In genomic region chr12:44834996-44835395, GRCh38 we compare ENCODE assay signal across 10 cellular contexts. TPM values are rescaled to one million over a fixed set of nuclear protein-coding genes. Genes with fewer than 3 reads are reported as not detected.
A peak's percentile ranks its signal among the peaks of the same experiment; 100 is the strongest.
DNase-seq lines count a peak whose midpoint lies in the region; ATAC-seq, FAIRE-seq and TF ChIP-seq lines count a peak whose summit lies in the region.
"Not testable (repeated sequence)": the region's sequence is repeated elsewhere in the genome, so short reads cannot be mapped to it uniquely, and the experiment has no call there.
"Had no signal": no experiment of that assay in that cellular context is flagged by ENCODE, and none has a peak within 500 bp of the region (broad histone marks: within the 10 kb centered on the region; RNA-seq: fewer than 3 reads in every experiment).

No MANE protein-coding gene starts in this region.

- H3K9ac ChIP-seq in colonic mucosa (ENCODE audit: low read depth in 2 of 2, low read length in 2 of 2) = not testable (repeated sequence)

- ATAC-seq in activated CD4-positive, alpha-beta T cell treated with anti-CD3 and anti-CD28 coated beads for 36 hours; activated T-cell treated with anti-CD3 and anti-CD28 coated beads, Interleukin-2, amount 50 U/mL, for 72 hours (replicated peaks in 1 of 2): not testable (repeated sequence)
- ATAC-seq in upper lobe of left lung (ENCODE audit: low FRiP score in 2 of 2) = peak; percentile 6 to 32

- intact Hi-C loops in activated CD4-positive, alpha-beta T cell treated with anti-CD3 and anti-CD28 coated beads for 36 hours (cut with DNase I, micrococcal nuclease) = loop anchor here in 1 of 2 experiments (5.0 kb wide), 1 partner anchor 37 kb away; no protein-coding TSS in a partner anchor
- intact Hi-C loops in colonic mucosa (cut with DNase I) = not testable (repeated sequence)

- not testable (repeated sequence) for H3K4me3 ChIP-seq in colonic mucosa, skin epidermis, upper lobe of left lung

- TF ChIP-seq CTCF in colonic mucosa (IDR thresholded peaks at IDR 0.05); upper lobe of left lung (IDR thresholded peaks at IDR 0.05): not testable (repeated sequence)

- POLR2A ChIA-PET in activated CD4-positive, alpha-beta T cell treated with anti-CD3 and anti-CD28 coated beads for 36 hours (lab: Charles Lee) = interaction anchor here (0.9 kb wide), 1 partner anchor 12 kb away, joined by 3 read pairs; no protein-coding TSS in a partner anchor

- peak overlapping the region; percentile 60 for H3K4me3 Mint-ChIP-seq in activated CD4-positive, alpha-beta T cell treated with anti-CD3 and anti-CD28 coated beads for 36 hours
- peak overlapping the region; percentile 47 to 67 for H3K4me3 Mint-ChIP-seq in activated T-cell treated with anti-CD3 and anti-CD28 coated beads, Interleukin-2, amount 50 U/mL, for 72 hours
- peak overlapping the region; percentile 70 for H3K4me3 Mint-ChIP-seq in activated naive CD8-positive, alpha-beta T cell treated with anti-CD3 and anti-CD28 coated beads for 36 hours

- TF ChIP-seq POLR2A in GM12891 (IDR thresholded peaks at IDR 0.05; ENCODE audit: low read depth, low read length); upper lobe of left lung (IDR thresholded peaks at IDR 0.05): not testable (repeated sequence)

- not testable (repeated sequence) for H3K27me3 ChIP-seq in colonic mucosa; layer of hippocampus (ENCODE audit: control insufficient read depth, insufficient read depth, low read length); upper lobe of left lung

- not testable (repeated sequence) for H3K9me3 ChIP-seq in colonic mucosa, upper lobe of left lung

- FAIRE-seq in GM12891 (lab: Jason Lieb, UNC) = peak; percentile 63

- DNase-seq in GM12891 (ENCODE audit: insufficient read length, low spot score); activated CD4-positive, alpha-beta T cell treated with anti-CD3 and anti-CD28 coated beads for 36 hours; activated T-cell treated with anti-CD3 and anti-CD28 coated beads, Interleukin-2, amount 50 U/mL, for 72 hours: not testable (repeated sequence)
- DNase-seq in activated naive CD8-positive, alpha-beta T cell treated with anti-CD3 and anti-CD28 coated beads for 36 hours = peak; percentile 21
- DNase-seq in colonic mucosa = peak; percentile 62
- DNase-seq in upper lobe of left lung = peak in 1 of 2 donors; percentile 2

- not testable (repeated sequence) for H3K36me3 ChIP-seq in colonic mucosa, upper lobe of left lung

- not testable (repeated sequence) for H3K36me3 Mint-ChIP-seq in activated CD4-positive, alpha-beta T cell treated with anti-CD3 and anti-CD28 coated beads for 36 hours (ENCODE audit: low read depth); activated T-cell treated with anti-CD3 and anti-CD28 coated beads, Interleukin-2, amount 50 U/mL, for 72 hours (ENCODE audit: insufficient read depth in 2 of 2)
- peaks cover 33% of the 10 kb centered on the region for H3K36me3 Mint-ChIP-seq in activated naive CD8-positive, alpha-beta T cell treated with anti-CD3 and anti-CD28 coated beads for 36 hours

- H3K27me3 Mint-ChIP-seq in activated CD4-positive, alpha-beta T cell treated with anti-CD3 and anti-CD28 coated beads for 36 hours; activated T-cell treated with anti-CD3 and anti-CD28 coated beads, Interleukin-2, amount 50 U/mL, for 72 hours (ENCODE audit: low read depth); activated naive CD8-positive, alpha-beta T cell treated with anti-CD3 and anti-CD28 coated beads for 36 hours: not testable (repeated sequence)

- not testable (repeated sequence) for H3K4me1 ChIP-seq in colonic mucosa, upper lobe of left lung

- WGBS in upper lobe of left lung, 2 donors = 87 to 91% methylated on average over 6 to 7 of the region's 7 CpGs

- H3K4me1 Mint-ChIP-seq in activated CD4-positive, alpha-beta T cell treated with anti-CD3 and anti-CD28 coated beads for 36 hours = peaks cover 84% of the 10 kb centered on the region
- H3K4me1 Mint-ChIP-seq in activated T-cell treated with anti-CD3 and anti-CD28 coated beads, Interleukin-2, amount 50 U/mL, for 72 hours (ENCODE audit: low read depth) = peaks cover 93% of the 10 kb centered on the region
- H3K4me1 Mint-ChIP-seq in activated naive CD8-positive, alpha-beta T cell treated with anti-CD3 and anti-CD28 coated beads for 36 hours = peaks cover 93% of the 10 kb centered on the region

- H3K9me3 Mint-ChIP-seq in activated CD4-positive, alpha-beta T cell treated with anti-CD3 and anti-CD28 coated beads for 36 hours (ENCODE audit: low read depth); activated T-cell treated with anti-CD3 and anti-CD28 coated beads, Interleukin-2, amount 50 U/mL, for 72 hours; activated naive CD8-positive, alpha-beta T cell treated with anti-CD3 and anti-CD28 coated beads for 36 hours: not testable (repeated sequence)

- TF ChIP-seq EP300 in upper lobe of left lung (IDR thresholded peaks at IDR 0.05) = not testable (repeated sequence)

- not testable (repeated sequence) for H3K27ac ChIP-seq in colonic mucosa, upper lobe of left lung
- H3K27ac ChIP-seq in layer of hippocampus (ENCODE audit: low read depth, low read length) (peak overlapping the region; percentile 2), skin epidermis (peak overlapping the region in 20 of 21 experiments; percentile 18 to 79 (median 62))

- CTCF ChIA-PET in activated CD4-positive, alpha-beta T cell treated with anti-CD3 and anti-CD28 coated beads for 36 hours (lab: Charles Lee) = not testable (repeated sequence)

- peak overlapping the region; percentile 94 for H3K27ac Mint-ChIP-seq in activated CD4-positive, alpha-beta T cell treated with anti-CD3 and anti-CD28 coated beads for 36 hours
- peak overlapping the region; percentile 91 for H3K27ac Mint-ChIP-seq in activated T-cell treated with anti-CD3 and anti-CD28 coated beads, Interleukin-2, amount 50 U/mL, for 72 hours
- H3K27ac Mint-ChIP-seq in activated naive CD8-positive, alpha-beta T cell treated with anti-CD3 and anti-CD28 coated beads for 36 hours = peak overlapping the region; percentile 96

RNA-seq across cellular contexts. Expression of gene NELL2, which starts 41.1 kb away (rescaled TPM):
- polyA plus RNA-seq in GM12891 (2012; ENCODE audit: low read depth, missing spikeins) = 0.27 TPM
- total RNA-seq in activated CD4-positive, alpha-beta T cell treated with anti-CD3 and anti-CD28 coated beads for 36 hours = 10 to 100 TPM; 28.4 to 35.8 TPM
- 10 to 100 TPM; 36.3 to 66.0 TPM for total RNA-seq in activated T-cell treated with anti-CD3 and anti-CD28 coated beads, Interleukin-2, amount 50 U/mL, for 72 hours
- 100 to 1,000 TPM; 120 to 134 TPM for total RNA-seq in activated naive CD8-positive, alpha-beta T cell treated with anti-CD3 and anti-CD28 coated beads for 36 hours
- 1 to 10 TPM; 2.1 to 3.0 TPM for total RNA-seq in colonic mucosa
- 10 to 100 TPM in 2 of 6 donors, 1 to 10 TPM in 4; 1.1 to 19.3 (median 4.2) TPM for total RNA-seq in upper lobe of left lung
- total RNA-seq: G401, HFFc6 had no signal
